ENCODE assay signal across 1 cellular context in the genomic region with DNA sequence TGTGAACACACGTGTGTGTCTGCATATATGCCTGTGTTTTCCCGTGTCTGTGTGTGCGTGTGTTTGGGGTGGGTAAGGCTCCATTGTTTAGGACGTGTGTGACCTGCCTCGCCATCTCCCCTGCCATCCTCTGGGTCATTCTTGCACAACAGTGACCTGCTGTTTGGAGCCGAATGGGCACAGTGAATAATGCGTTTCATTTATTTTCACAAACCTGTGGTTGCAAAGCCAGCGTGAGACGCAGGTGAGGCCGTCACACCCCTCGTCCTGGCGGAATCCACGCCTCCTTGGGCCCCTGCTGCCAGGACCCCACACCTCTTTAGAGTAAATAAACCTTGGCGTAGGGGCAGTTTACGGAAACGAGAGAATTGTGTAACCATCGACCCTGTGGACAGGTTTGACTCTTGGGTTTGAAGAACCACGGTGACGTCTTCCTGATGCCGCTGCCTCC.
TF ChIP-seq lines count a peak whose summit lies in the region.

No MANE protein-coding gene starts in this region.

TF ChIP-seq in HepG2, 621 proteins besides CTCF, POLR2A, EP300 and RAD21 (continued from another document):
- TF ChIP-seq, protein P1, sequence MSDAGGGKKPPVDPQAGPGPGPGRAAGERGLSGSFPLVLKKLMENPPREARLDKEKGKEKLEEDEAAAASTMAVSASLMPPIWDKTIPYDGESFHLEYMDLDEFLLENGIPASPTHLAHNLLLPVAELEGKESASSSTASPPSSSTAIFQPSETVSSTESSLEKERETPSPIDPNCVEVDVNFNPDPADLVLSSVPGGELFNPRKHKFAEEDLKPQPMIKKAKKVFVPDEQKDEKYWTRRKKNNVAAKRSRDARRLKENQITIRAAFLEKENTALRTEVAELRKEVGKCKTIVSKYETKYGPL (CRISPR knock-in tag; IDR thresholded peaks at IDR 0.05), result no peak
- TF ChIP-seq, protein P2, sequence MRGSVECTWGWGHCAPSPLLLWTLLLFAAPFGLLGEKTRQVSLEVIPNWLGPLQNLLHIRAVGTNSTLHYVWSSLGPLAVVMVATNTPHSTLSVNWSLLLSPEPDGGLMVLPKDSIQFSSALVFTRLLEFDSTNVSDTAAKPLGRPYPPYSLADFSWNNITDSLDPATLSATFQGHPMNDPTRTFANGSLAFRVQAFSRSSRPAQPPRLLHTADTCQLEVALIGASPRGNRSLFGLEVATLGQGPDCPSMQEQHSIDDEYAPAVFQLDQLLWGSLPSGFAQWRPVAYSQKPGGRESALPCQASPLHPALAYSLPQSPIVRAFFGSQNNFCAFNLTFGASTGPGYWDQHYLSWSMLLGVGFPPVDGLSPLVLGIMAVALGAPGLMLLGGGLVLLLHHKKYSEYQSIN (CRISPR knock-in tag; IDR thresholded peaks at IDR 0.05; ENCODE audit: borderline replicate concordance), result no peak
- TF ChIP-seq GABPA (IDR thresholded peaks at IDR 0.05; ENCODE audit: low read depth, low read length) (no peak), GABPA (CRISPR knock-in tag; IDR thresholded peaks at IDR 0.05; ENCODE audit: low read depth) (no peak), MAFK (conservative IDR thresholded peaks at IDR 0.05 in 1 of 2, IDR thresholded peaks at IDR 0.05 in 1 of 2; ENCODE audit: low read length in 2 of 2) (no peak), SMC3 (IDR thresholded peaks at IDR 0.05; ENCODE audit: low read length) (no peak), TBL1XR1 (IDR thresholded peaks at IDR 0.05; ENCODE audit: borderline replicate concordance, low read length, partially characterized antibody) (no peak), ZIK1 (CRISPR knock-in tag; IDR thresholded peaks at IDR 0.05; ENCODE audit: borderline replicate concordance, low read depth) (no peak)
